In genomic region chr9:103574056-103574455, GRCh38 we compare ENCODE assay signal across 24 cellular contexts.
DNase-seq lines count a peak whose midpoint lies in the region; ATAC-seq, FAIRE-seq and TF ChIP-seq lines count a peak whose summit lies in the region.
"Had no signal": no experiment of that assay in that cellular context is flagged by ENCODE, and none has a peak within 500 bp of the region (broad histone marks: within the 10 kb centered on the region; RNA-seq: fewer than 3 reads in every experiment).

No MANE protein-coding gene starts in this region.

- no peak overlapping the region for H3K4me3 Mint-ChIP-seq in central memory CD8-positive, alpha-beta T cell
- H3K4me3 Mint-ChIP-seq: CD4-positive, alpha-beta T cell; GM23338 had no signal

- H2AFZ ChIP-seq in MM.1S (ENCODE audit: low read length), result no peak overlapping the region
- H2AFZ ChIP-seq: GM23338 had no signal

- no peaks in the 10 kb centered on the region for H3F3A ChIP-seq in MM.1S (ENCODE audit: insufficient read depth, low read length)

- FAIRE-seq in H54 (lab: Jason Lieb, UNC), result peak; percentile 15
- FAIRE-seq: A204.1, GM12892, GM18507, HTR-8/SVneo had no signal

- peaks cover 16% of the 10 kb centered on the region for H3K9me3 Mint-ChIP-seq in central memory CD8-positive, alpha-beta T cell

- no peaks in the 10 kb centered on the region for H3K27me3 ChIP-seq in RWPE2 (ENCODE audit: insufficient read depth, poor library complexity, severe bottlenecking)
- no peaks in the 10 kb centered on the region for H3K27me3 ChIP-seq in MM.1S (replicated peaks; ENCODE audit: insufficient read depth, low read length)
- H3K27me3 ChIP-seq in gastroesophageal sphincter, result no peaks in the 10 kb centered on the region
- H3K27me3 ChIP-seq: Peyer's patch had no signal

- no peak overlapping the region for H3K4me3 ChIP-seq in RWPE2 (ENCODE audit: severe bottlenecking)
- no peak overlapping the region for H3K4me3 ChIP-seq in MM.1S (ENCODE audit: low read length)
- H3K4me3 ChIP-seq in gastroesophageal sphincter, result no peak overlapping the region
- H3K4me3 ChIP-seq: GM23338, Peyer's patch, SK-N-MC had no signal

- no peaks in the 10 kb centered on the region for H3K79me2 ChIP-seq in MM.1S (ENCODE audit: low read length)

- peak overlapping the region; percentile 25 for H3K27ac Mint-ChIP-seq in central memory CD8-positive, alpha-beta T cell (ENCODE audit: low read depth)
- H3K27ac Mint-ChIP-seq: CD4-positive, alpha-beta T cell; GM23338 had no signal

- ATAC-seq in RWPE2 (ENCODE audit: low read depth), result peak; percentile 31; the same call in 1 of the 3 replicates
- ATAC-seq in central memory CD8-positive, alpha-beta T cell (replicated peaks; ENCODE audit: extremely low read depth, poor library complexity, severe bottlenecking), result no peak
- no peak for ATAC-seq in HG03378 (IDR thresholded peaks at IDR 0.05; ENCODE audit: unreplicated experiment)
- no peak for ATAC-seq in gastroesophageal sphincter
- ATAC-seq: GM23338 had no signal

- H3K27me3 Mint-ChIP-seq in central memory CD8-positive, alpha-beta T cell, result no peaks in the 10 kb centered on the region
- H3K27me3 Mint-ChIP-seq: CD4-positive, alpha-beta T cell had no signal

- H3K36me3 ChIP-seq in RWPE2 (ENCODE audit: low read depth), result no peaks in the 10 kb centered on the region
- H3K36me3 ChIP-seq in MM.1S (replicated peaks; ENCODE audit: insufficient read depth, low read length), result no peaks in the 10 kb centered on the region
- no peaks in the 10 kb centered on the region for H3K36me3 ChIP-seq in gastroesophageal sphincter
- H3K36me3 ChIP-seq: Peyer's patch had no signal

- H3K4me2 ChIP-seq in MM.1S (ENCODE audit: low read depth, low read length), result no peak overlapping the region
- H3K4me2 ChIP-seq: GM23338 had no signal

- H3K27ac ChIP-seq in RWPE2 (ENCODE audit: poor library complexity, severe bottlenecking), result peak overlapping the region; percentile 14
- H3K27ac ChIP-seq in MM.1S (ENCODE audit: low read length), result no peak overlapping the region
- no peak overlapping the region for H3K27ac ChIP-seq in gastroesophageal sphincter
- H3K27ac ChIP-seq: Peyer's patch, SK-N-MC had no signal

- DNase-seq in H54 (ENCODE audit: insufficient read length, low spot score) (no peak), RWPE2 (ENCODE audit: low spot score) (no peak), iris pigment epithelial cell (ENCODE audit: low read depth) (peak; percentile 65), MM.1S (no peak)
- DNase-seq in central memory CD8-positive, alpha-beta T cell (ENCODE audit: low spot score in 2 of 2), result no peak
- DNase-seq in activated naive CD4-positive, alpha-beta T cell (lab: John Stamatoyannopoulos, UW), result no peak
- DNase-seq: CD4-positive, alpha-beta T cell; IMR-90; NCI-H1048; NCI-H1436 treated with DMSO at 0.1 percent for 48 hours; NCI-H2029; NCI-H2171 treated with DMSO at 0.1 percent for 48 hours; NCI-H446 treated with DMSO at 0.1 percent for 48 hours; NCI-H69; Peyer's patch; SHP77 had no signal

- no peaks in the 10 kb centered on the region for H3K4me1 Mint-ChIP-seq in central memory CD8-positive, alpha-beta T cell
- H3K4me1 Mint-ChIP-seq: GM23338 had no signal

- TF ChIP-seq EP300 in gastroesophageal sphincter (IDR thresholded peaks at IDR 0.05), result no peak

- no peak for TF ChIP-seq CTCF in RWPE2 (IDR thresholded peaks at IDR 0.05; ENCODE audit: poor library complexity, severe bottlenecking)
- no peak for TF ChIP-seq CTCF in MM.1S (IDR thresholded peaks at IDR 0.05; ENCODE audit: low read length)
- TF ChIP-seq CTCF in gastroesophageal sphincter (IDR thresholded peaks at IDR 0.05), result no peak

- H3K9me3 ChIP-seq in RWPE2 (ENCODE audit: severe bottlenecking) (peaks cover 3% of the 10 kb centered on the region), MM.1S (replicated peaks; ENCODE audit: insufficient read depth, low read length) (no peaks in the 10 kb centered on the region), gastroesophageal sphincter (peaks cover 0 to 18% (median 0%) of the 10 kb centered on the region in 3 donors)

- TF ChIP-seq POLR2A in H54 (IDR thresholded peaks at IDR 0.05; ENCODE audit: low read depth, low read length), result no peak
- TF ChIP-seq POLR2A in gastroesophageal sphincter (IDR thresholded peaks at IDR 0.05), result no peak

- no peaks in the 10 kb centered on the region for H4K20me1 ChIP-seq in MM.1S (ENCODE audit: insufficient read depth, low read length)

- H3K36me3 Mint-ChIP-seq in central memory CD8-positive, alpha-beta T cell (ENCODE audit: insufficient read depth), result no peaks in the 10 kb centered on the region

- no peaks in the 10 kb centered on the region for H3K9me2 ChIP-seq in MM.1S (replicated peaks; ENCODE audit: insufficient read depth, low read length)

- H3K4me1 ChIP-seq in RWPE2 (ENCODE audit: insufficient read depth, poor library complexity, severe bottlenecking) (peaks cover 2% of the 10 kb centered on the region), MM.1S (ENCODE audit: low read length) (no peaks in the 10 kb centered on the region), gastroesophageal sphincter (no peaks in the 10 kb centered on the region)
- H3K4me1 ChIP-seq: Peyer's patch had no signal

- no peak overlapping the region for H3K9ac ChIP-seq in MM.1S (ENCODE audit: low read length)
